8 cellular contexts compared by ENCODE assay signal in genomic region chr2:169109502-169110409, GRCh38. TPM values are rescaled to one million over a fixed set of nuclear protein-coding genes. Genes with fewer than 3 reads are reported as not detected.
DNase-seq lines count a peak whose midpoint lies in the region; ATAC-seq and TF ChIP-seq lines count a peak whose summit lies in the region.

No MANE protein-coding gene starts in this region.

- H3K9ac ChIP-seq in BLaER1 treated with 17β-estradiol and CSF1 and Interleukin-3, amounts not matched to agents 10 nM and 100 nM = no peak overlapping the region; a peak in 1 of 22 replicates

- H4K20me1 ChIP-seq in BLaER1 treated with 17β-estradiol and CSF1 and Interleukin-3, amounts not matched to agents 10 nM and 100 nM = no peaks in the 10 kb centered on the region
- H4K20me1 ChIP-seq in osteoblast (ENCODE audit: insufficient read depth, low read length) = no peaks in the 10 kb centered on the region

- H3K9me3 ChIP-seq in BLaER1 treated with 17β-estradiol and CSF1 and Interleukin-3, amounts not matched to agents 10 nM and 100 nM (replicated peaks in 1 of 11) = 0 out of 22 replicates have a peak, but pooled peaks cover 0 to 5% (median 0%) of the 10 kb centered on the region in 11 experiments
- H3K9me3 ChIP-seq in osteoblast (ENCODE audit: low read depth, low read length) (no peaks in the 10 kb centered on the region), tibial nerve (no peaks in the 10 kb centered on the region)

- H3K4me2 ChIP-seq in BLaER1 treated with 17β-estradiol and CSF1 and Interleukin-3, amounts not matched to agents 10 nM and 100 nM = peak overlapping the region in 8 of 11 experiments; percentile 24 to 81 (median 63); a peak in 12 of 22 replicates
- peak overlapping the region; percentile 74 for H3K4me2 ChIP-seq in osteoblast (ENCODE audit: insufficient read depth, low read length)

- in situ Hi-C loops in KBM-7 (cut with MboI; ENCODE audit: low pct_unique_long_range_greater_than_20kb, low sequenced_read_pairs) = loop anchor here (25.0 kb wide), 1 partner anchor 147 kb away; no protein-coding TSS in a partner anchor

- peaks cover 0 to 3% (median 0%) of the 10 kb centered on the region in 11 experiments; a peak in 1 of 22 replicates for H3K36me3 ChIP-seq in BLaER1 treated with 17β-estradiol and CSF1 and Interleukin-3, amounts not matched to agents 10 nM and 100 nM
- no peaks in the 10 kb centered on the region for H3K36me3 ChIP-seq in osteoblast (ENCODE audit: insufficient read depth, low read length)
- no peaks in the 10 kb centered on the region for H3K36me3 ChIP-seq in tibial nerve

- no peak for TF ChIP-seq EP300 in tibial nerve (IDR thresholded peaks at IDR 0.05)

- peak overlapping the region in 4 of 11 experiments; percentile 23 to 72 (median 50); a peak in 6 of 22 replicates for H3K27ac ChIP-seq in BLaER1 treated with 17β-estradiol and CSF1 and Interleukin-3, amounts not matched to agents 10 nM and 100 nM
- no peak overlapping the region for H3K27ac ChIP-seq in osteoblast (ENCODE audit: low read depth, low read length)
- H3K27ac ChIP-seq in tibial nerve = no peak overlapping the region

- H3K4me1 ChIP-seq in BLaER1 treated with 17β-estradiol and CSF1 and Interleukin-3, amounts not matched to agents 10 nM and 100 nM = peaks cover 13 to 64% (median 53%) of the 10 kb centered on the region in 10 experiments
- H3K4me1 ChIP-seq in osteoblast (ENCODE audit: insufficient read depth, low read length) (peaks cover 3% of the 10 kb centered on the region), tibial nerve (peaks cover 0 to 3% (median 0%) of the 10 kb centered on the region in 4 donors)

- H3K4me3 ChIP-seq in BLaER1 treated with 17β-estradiol and CSF1 and Interleukin-3, amounts not matched to agents 10 nM and 100 nM = no peak overlapping the region
- H3K4me3 ChIP-seq in osteoblast (ENCODE audit: insufficient read depth, low read length) (peak overlapping the region; percentile 18), tibial nerve (no peak overlapping the region)

- peak overlapping the region; percentile 59 for H2AFZ ChIP-seq in osteoblast (ENCODE audit: low read length)

- H3K79me2 ChIP-seq in osteoblast (ENCODE audit: insufficient read depth, low read length) = no peaks in the 10 kb centered on the region

- ATAC-seq in GM19395 (IDR thresholded peaks at IDR 0.05; ENCODE audit: unreplicated experiment) = peak; percentile 70

- peak; percentile 72 for DNase-seq in KBM-7
- DNase-seq in RPMI8226 = peak; percentile 69
- DNase-seq in activated gamma-delta T cell treated with anti-CD3 and anti-CD28 coated beads, Interleukin-2, amount 50 U/mL, for 16 hours (ENCODE audit: low read depth) = peak; percentile 61
- peak; percentile 82 for DNase-seq in globus pallidus (ENCODE audit: low spot score)
- peak; percentile 85 for DNase-seq in osteoblast (ENCODE audit: insufficient read length, low spot score, missing footprints)
- DNase-seq in tibial nerve (ENCODE audit: low spot score in 2 of 2) = peak; percentile 35 to 70

- WGBS in tibial nerve, 2 donors = 50 to 51% methylated on average over 21 of the region's 21 CpGs

- no peaks in the 10 kb centered on the region for H3K27me3 ChIP-seq in BLaER1 treated with 17β-estradiol and CSF1 and Interleukin-3, amounts not matched to agents 10 nM and 100 nM
- H3K27me3 ChIP-seq in osteoblast (ENCODE audit: insufficient read depth, low read length) (no peaks in the 10 kb centered on the region), tibial nerve (no peaks in the 10 kb centered on the region)

- no peak for TF ChIP-seq POLR2A in tibial nerve (IDR thresholded peaks at IDR 0.05)

- TF ChIP-seq CTCF in osteoblast (IDR thresholded peaks at IDR 0.05; ENCODE audit: extremely low read depth, low read depth, low read length) (peak; percentile 91), tibial nerve (IDR thresholded peaks at IDR 0.05) (peak; percentile 66 to 83 (median 72))

RNA-seq across cellular contexts. Expression of gene DHRS9, which starts 40.4 kb away (rescaled TPM):
- total RNA-seq in osteoblast (not detected in 2 replicates), tibial nerve (under 1 TPM in 3 of 4 donors, not detected in 1; 0.21 to 0.59 (median 0.22) TPM)
